Comparison of ENCODE assay signal across 16 cellular contexts in genomic region chr2:157061799-157062198, GRCh38.
DNase-seq lines count a peak whose midpoint lies in the region; ATAC-seq, FAIRE-seq and TF ChIP-seq lines count a peak whose summit lies in the region.
"Had no signal": no experiment of that assay in that cellular context is flagged by ENCODE, and none has a peak within 500 bp of the region (broad histone marks: within the 10 kb centered on the region; RNA-seq: fewer than 3 reads in every experiment).

No MANE protein-coding gene starts in this region.

- H3K9me3 ChIP-seq in BLaER1 treated with 17β-estradiol and CSF1 and Interleukin-3, amounts not matched to agents 10 nM and 100 nM (replicated peaks in 1 of 11), result no peaks in the 10 kb centered on the region
- no peaks in the 10 kb centered on the region for H3K9me3 ChIP-seq in A673 (ENCODE audit: low read depth, low read length, poor library complexity, severe bottlenecking)
- H3K9me3 ChIP-seq: right lobe of liver, upper lobe of left lung had no signal

- peak; percentile 65 for FAIRE-seq in GM19239 (lab: Jason Lieb, UNC)
- FAIRE-seq: A204.1 had no signal

- no peak overlapping the region for H3K4me3 ChIP-seq in BLaER1 treated with 17β-estradiol and CSF1 and Interleukin-3, amounts not matched to agents 10 nM and 100 nM
- H3K4me3 ChIP-seq in A673 (ENCODE audit: low read depth, low read length, poor library complexity, severe bottlenecking), result no peak overlapping the region
- H3K4me3 ChIP-seq: cardiac muscle cell, GM23338, right lobe of liver, upper lobe of left lung had no signal

- no peak overlapping the region for H3K27ac ChIP-seq in BLaER1 treated with 17β-estradiol and CSF1 and Interleukin-3, amounts not matched to agents 10 nM and 100 nM
- no peak overlapping the region for H3K27ac ChIP-seq in A673 (ENCODE audit: low read depth, low read length, poor library complexity, severe bottlenecking)
- H3K27ac ChIP-seq: cardiac muscle cell, right lobe of liver, upper lobe of left lung had no signal

- ATAC-seq in HG02571 (IDR thresholded peaks at IDR 0.05; ENCODE audit: unreplicated experiment), result peak; percentile 94
- peak; percentile 89 for ATAC-seq in HG03175 (IDR thresholded peaks at IDR 0.05; ENCODE audit: unreplicated experiment)
- ATAC-seq: GM23338, right lobe of liver had no signal

- intact Hi-C loops in A673 (cut with micrococcal nuclease; ENCODE audit: unreplicated experiment), result no loop called here

- H3K4me2 ChIP-seq in BLaER1 treated with 17β-estradiol and CSF1 and Interleukin-3, amounts not matched to agents 10 nM and 100 nM, result peak overlapping the region in 7 of 11 experiments; percentile 24 to 73 (median 41); a peak in 12 of 22 replicates
- H3K4me2 ChIP-seq: GM23338 had no signal

- no peaks in the 10 kb centered on the region for H3K36me3 ChIP-seq in BLaER1 treated with 17β-estradiol and CSF1 and Interleukin-3, amounts not matched to agents 10 nM and 100 nM
- H3K36me3 ChIP-seq in A673 (ENCODE audit: insufficient read depth, low read length, poor library complexity, severe bottlenecking), result no peaks in the 10 kb centered on the region
- H3K36me3 ChIP-seq: cardiac muscle cell, right lobe of liver, upper lobe of left lung had no signal

- no peaks in the 10 kb centered on the region for H3K27me3 ChIP-seq in BLaER1 treated with 17β-estradiol and CSF1 and Interleukin-3, amounts not matched to agents 10 nM and 100 nM
- no peaks in the 10 kb centered on the region for H3K27me3 ChIP-seq in A673 (replicated peaks; ENCODE audit: insufficient read depth, low read depth, low read length, poor library complexity)
- H3K27me3 ChIP-seq: cardiac muscle cell, right lobe of liver, upper lobe of left lung had no signal

- H4K20me1 ChIP-seq in BLaER1 treated with 17β-estradiol and CSF1 and Interleukin-3, amounts not matched to agents 10 nM and 100 nM, result no peaks in the 10 kb centered on the region

- CTCF ChIA-PET in A673 (lab: Charles Lee), result no interaction called here

- no TSS peak for BruUV-seq in A673 (replicated peaks; lab: Mats Ljungman, UMichigan)

- TF ChIP-seq CTCF in A673 (conservative IDR thresholded peaks at IDR 0.05; ENCODE audit: low read depth, low read length), result no peak

- DNase-seq in GM19239 (ENCODE audit: insufficient read length, low spot score), result no peak
- no peak for DNase-seq in NCI-H2081 treated with DMSO at 0.1 percent for 48 hours (lab: John Stamatoyannopoulos, UW)
- no peak for DNase-seq in A673 (ENCODE audit: low spot score)
- DNase-seq in activated CD4-positive, alpha-beta T cell treated with anti-CD3 and anti-CD28 coated beads for 1 hour, result no peak
- no peak for DNase-seq in AG08395 (ENCODE audit: low spot score)
- DNase-seq: activated effector memory CD4-positive, alpha-beta T cell treated with Interleukin-2 at 50 U/mL for 16 hours; DMS153; Karpas-422; right lobe of liver; upper lobe of left lung had no signal

- H3K4me1 ChIP-seq in BLaER1 treated with 17β-estradiol and CSF1 and Interleukin-3, amounts not matched to agents 10 nM and 100 nM, result peaks cover under 1 to 31% (median 8%) of the 10 kb centered on the region in 10 experiments
- no peaks in the 10 kb centered on the region for H3K4me1 ChIP-seq in A673 (ENCODE audit: insufficient read depth, low read length, poor library complexity, severe bottlenecking)
- H3K4me1 ChIP-seq: right lobe of liver, upper lobe of left lung had no signal

- no peak overlapping the region for H3K9ac ChIP-seq in BLaER1 treated with 17β-estradiol and CSF1 and Interleukin-3, amounts not matched to agents 10 nM and 100 nM

- POLR2A ChIA-PET in A673 (lab: Charles Lee; ENCODE audit: low non-redundant PET), result no interaction called here
